Comparison of ENCODE assay signal across 12 cellular contexts in genomic region chr3:192675958-192676649, GRCh38. TPM values are rescaled to one million over a fixed set of nuclear protein-coding genes. Genes with fewer than 3 reads are reported as not detected.
DNase-seq lines count a peak whose midpoint lies in the region; ATAC-seq and TF ChIP-seq lines count a peak whose summit lies in the region.
"Had no signal": no experiment of that assay in that cellular context is flagged by ENCODE, and none has a peak within 500 bp of the region (broad histone marks: within the 10 kb centered on the region; RNA-seq: fewer than 3 reads in every experiment).

No MANE protein-coding gene starts in this region.

- WGBS in ovary, 3 donors, result 75 to 79% (median 78%) methylated on average over 4 of the region's 4 CpGs

- H3K4me1 Mint-ChIP-seq in T-helper 1 cell treated with Interleukin-12 subunit alpha and Interleukin-12 subunit beta and Interleukin-4 antibody, amounts not matched to agents 30 μg/mL and 1 μg/mL, for 36 hours (ENCODE audit: low read depth), result peaks cover 8% of the 10 kb centered on the region
- H3K4me1 Mint-ChIP-seq: activated B cell treated with CpG ODN at 0.5 μM for 24 hours had no signal

- ATAC-seq in GM18868 (IDR thresholded peaks at IDR 0.05; ENCODE audit: unreplicated experiment) (peak; percentile 81), GM21381 (IDR thresholded peaks at IDR 0.05; ENCODE audit: unreplicated experiment) (peak; percentile 66), HG03135 (IDR thresholded peaks at IDR 0.05; ENCODE audit: unreplicated experiment) (peak; percentile 43)
- ATAC-seq: lower lobe of right lung had no signal

- peaks cover 10% of the 10 kb centered on the region for H3K27me3 Mint-ChIP-seq in T-helper 1 cell treated with Interleukin-12 subunit alpha and Interleukin-12 subunit beta and Interleukin-4 antibody, amounts not matched to agents 30 μg/mL and 1 μg/mL, for 36 hours (ENCODE audit: low read depth)

- no peak overlapping the region for H3K4me3 ChIP-seq in ovary
- H3K4me3 ChIP-seq: breast epithelium, lower lobe of right lung had no signal

- intact Hi-C loops in ovary (cut with DNase I), result no loop called here

- H3K36me3 Mint-ChIP-seq in T-helper 1 cell treated with Interleukin-12 subunit alpha and Interleukin-12 subunit beta and Interleukin-4 antibody, amounts not matched to agents 30 μg/mL and 1 μg/mL, for 36 hours (ENCODE audit: low read depth), result no peaks in the 10 kb centered on the region

- no peaks in the 10 kb centered on the region for H3K27me3 ChIP-seq in ovary
- H3K27me3 ChIP-seq: breast epithelium had no signal

- no peaks in the 10 kb centered on the region for H3K36me3 ChIP-seq in ovary
- H3K36me3 ChIP-seq: breast epithelium, lower lobe of right lung had no signal

- no peaks in the 10 kb centered on the region for H3K9me3 Mint-ChIP-seq in T-helper 1 cell treated with Interleukin-12 subunit alpha and Interleukin-12 subunit beta and Interleukin-4 antibody, amounts not matched to agents 30 μg/mL and 1 μg/mL, for 36 hours

- peak overlapping the region; percentile 70 for H3K27ac Mint-ChIP-seq in T-helper 1 cell treated with Interleukin-12 subunit alpha and Interleukin-12 subunit beta and Interleukin-4 antibody, amounts not matched to agents 30 μg/mL and 1 μg/mL, for 36 hours
- H3K27ac Mint-ChIP-seq: activated B cell treated with CpG ODN at 0.5 μM for 24 hours had no signal

- TF ChIP-seq EP300 in ovary (IDR thresholded peaks at IDR 0.05), result no peak

- CTCF ChIA-PET in HEK293T (lab: Yijun Ruan, JAX), result no interaction called here

- H3K4me3 Mint-ChIP-seq in T-helper 1 cell treated with Interleukin-12 subunit alpha and Interleukin-12 subunit beta and Interleukin-4 antibody, amounts not matched to agents 30 μg/mL and 1 μg/mL, for 36 hours, result no peak overlapping the region
- H3K4me3 Mint-ChIP-seq: activated B cell treated with CpG ODN at 0.5 μM for 24 hours had no signal

- POLR2A ChIA-PET in HEK293T (lab: Yijun Ruan, JAX), result no interaction called here

- DNase-seq in HEK293T (ENCODE audit: extremely low spot score) (no peak), NCI-H1048 (lab: John Stamatoyannopoulos, UW) (no peak), ovary (no peak)
- DNase-seq in activated CD4-positive, CD25-positive, alpha-beta regulatory T cell treated with anti-CD3 and anti-CD28 coated beads, Interleukin-2, amount 50 U/mL, for 72 hours, result no peak
- DNase-seq: activated B cell treated with CpG ODN at 0.5 μM for 24 hours, lower lobe of right lung, retina had no signal

- no peak overlapping the region for H3K27ac ChIP-seq in ovary
- H3K27ac ChIP-seq: breast epithelium, lower lobe of right lung had no signal

- no peak for TF ChIP-seq CTCF in ovary (IDR thresholded peaks at IDR 0.05)

- no peaks in the 10 kb centered on the region for H3K9me3 ChIP-seq in ovary
- H3K9me3 ChIP-seq: breast epithelium, lower lobe of right lung had no signal

- H3K4me1 ChIP-seq in ovary (ENCODE audit: insufficient read depth), result no peaks in the 10 kb centered on the region
- H3K4me1 ChIP-seq: breast epithelium, lower lobe of right lung had no signal

- TF ChIP-seq POLR2A in ovary (IDR thresholded peaks at IDR 0.05), result no peak

TF ChIP-seq in HEK293T, 16 proteins besides CTCF, POLR2A, EP300 and RAD21:
- no peak for TF ChIP-seq ARNT (IDR thresholded peaks at IDR 0.05)
- no peak for TF ChIP-seq CTBP1 (IDR thresholded peaks at IDR 0.05; ENCODE audit: borderline replicate concordance)
- TF ChIP-seq L3MBTL2 (conservative IDR thresholded peaks at IDR 0.05), result no peak
- no peak for TF ChIP-seq LEF1 (IDR thresholded peaks at IDR 0.05; ENCODE audit: borderline replicate concordance)
- TF ChIP-seq NFRKB (IDR thresholded peaks at IDR 0.05), result no peak
- TF ChIP-seq PKNOX1 (IDR thresholded peaks at IDR 0.05), result no peak
- no peak for TF ChIP-seq ZNF384 (IDR thresholded peaks at IDR 0.05)
- no peak for TF ChIP-seq ELF4 (IDR thresholded peaks at IDR 0.05)
- no peak for TF ChIP-seq SUZ12 (IDR thresholded peaks at IDR 0.05)
- no peak for TF ChIP-seq FOXK2 (IDR thresholded peaks at IDR 0.05)
- TF ChIP-seq BHLHE40 (IDR thresholded peaks at IDR 0.05; ENCODE audit: borderline replicate concordance), result no peak
- no peak for TF ChIP-seq FOXM1 (IDR thresholded peaks at IDR 0.05; ENCODE audit: borderline replicate concordance)
- TF ChIP-seq SP1 (IDR thresholded peaks at IDR 0.05), result no peak
TF ChIP-seq in HEK293T: peak in this region for 0.

RNA-seq across cellular contexts. Expression of gene FGF12, which starts 51.2 kb away (rescaled TPM):
- 1 to 10 TPM in 4 of 7 donors, under 1 TPM in 3; 0.24 to 2.8 (median 1.2) TPM for total RNA-seq in ovary
- 1 to 10 TPM; 1.7 to 4.0 TPM for polyA plus RNA-seq in ovary
- total RNA-seq: activated B cell treated with CpG ODN at 0.5 μM for 24 hours had no signal
